In the genomic region with DNA sequence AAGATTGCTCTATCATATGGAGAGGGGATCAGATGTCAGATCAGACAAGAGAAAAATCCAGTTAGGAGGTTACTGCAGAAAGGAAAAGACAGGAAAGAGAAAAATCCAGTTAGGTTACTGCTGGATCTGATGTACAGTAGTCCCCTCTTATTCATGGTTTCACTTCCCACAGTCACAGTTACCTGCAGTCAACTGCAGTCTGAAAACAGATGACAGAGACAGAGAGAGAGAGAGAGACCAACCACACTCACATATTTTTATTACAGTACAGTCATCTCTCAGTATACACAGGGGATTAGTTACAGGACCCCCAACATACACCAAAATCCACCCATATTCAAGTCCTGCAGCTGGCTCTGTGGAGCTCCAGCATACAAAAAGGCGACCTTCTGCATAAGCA, we compare ENCODE assay signal across 12 cellular contexts. TPM values are rescaled to one million over a fixed set of nuclear protein-coding genes. Genes with fewer than 3 reads are reported as not detected.
A peak's percentile ranks its signal among the peaks of the same experiment; 100 is the strongest.
DNase-seq lines count a peak whose midpoint lies in the region; ATAC-seq and TF ChIP-seq lines count a peak whose summit lies in the region.
"Had no signal": no experiment of that assay in that cellular context is flagged by ENCODE, and none has a peak within 500 bp of the region (broad histone marks: within the 10 kb centered on the region; RNA-seq: fewer than 3 reads in every experiment).

No MANE protein-coding gene starts in this region.

- peaks cover 10% of the 10 kb centered on the region for H3K4me1 Mint-ChIP-seq in CD4-positive, alpha-beta T cell (ENCODE audit: low read depth)
- H3K4me1 Mint-ChIP-seq: mesothelial cell of epicardium had no signal

- POLR2A ChIA-PET in CD4-positive, alpha-beta T cell (lab: Charles Lee), result no interaction called here

- DNase-seq in GM06990 (ENCODE audit: extremely low read depth, insufficient read length) (peak; percentile 55), NAMALWA (ENCODE audit: low spot score) (peak; percentile 34), ureter (ENCODE audit: low spot score) (no peak), NCI-H524 (lab: John Stamatoyannopoulos, UW) (no peak), kidney glomerular epithelial cell (lab: John Stamatoyannopoulos, UW) (no peak)
- no peak for DNase-seq in CD4-positive, alpha-beta T cell
- DNase-seq: activated CD4-positive, alpha-beta T cell treated with anti-CD3 and anti-CD28 coated beads, Interleukin-2, amount 50 U/mL, for 48 hours; KG1; PC-3 had no signal

- intact Hi-C loops in CD4-positive, alpha-beta T cell (cut with DNase I, micrococcal nuclease), result no loop called here

- no peaks in the 10 kb centered on the region for H3K27me3 ChIP-seq in GM06990 (replicated peaks; ENCODE audit: control insufficient read depth, insufficient read depth, low read length)
- H3K27me3 ChIP-seq in CD4-positive, alpha-beta T cell (ENCODE audit: control insufficient read depth, insufficient read depth, low read length), result no peaks in the 10 kb centered on the region

- H3K9me3 Mint-ChIP-seq in CD4-positive, alpha-beta T cell, result no peaks in the 10 kb centered on the region
- H3K9me3 Mint-ChIP-seq: mesothelial cell of epicardium had no signal

- no peak overlapping the region for H3K27ac Mint-ChIP-seq in CD4-positive, alpha-beta T cell
- H3K27ac Mint-ChIP-seq: mesothelial cell of epicardium had no signal

- H3K4me3 ChIP-seq in GM06990 (replicated peaks; ENCODE audit: low read depth, low read length), result no peak overlapping the region

- H3K27me3 Mint-ChIP-seq in CD4-positive, alpha-beta T cell, result no peaks in the 10 kb centered on the region

- TF ChIP-seq CTCF in GM06990 (IDR thresholded peaks at IDR 0.05; ENCODE audit: insufficient read depth, low read length, poor library complexity, severe bottlenecking), result no peak
- no peak for TF ChIP-seq CTCF in CD4-positive, alpha-beta T cell (IDR thresholded peaks at IDR 0.05)

- peaks cover 12% of the 10 kb centered on the region for H3K36me3 ChIP-seq in GM06990 (ENCODE audit: control insufficient read depth, insufficient read depth, low read length)

- CTCF ChIA-PET in CD4-positive, alpha-beta T cell (lab: Charles Lee), result no interaction called here

- ATAC-seq in GM19395 (IDR thresholded peaks at IDR 0.05; ENCODE audit: unreplicated experiment) (peak; percentile 74), HG02938 (IDR thresholded peaks at IDR 0.05; ENCODE audit: unreplicated experiment) (peak; percentile 70)
- no peak for ATAC-seq in CD4-positive, alpha-beta T cell (ENCODE audit: poor library complexity)
- ATAC-seq: PC-3 had no signal

- H3K27ac ChIP-seq in CD4-positive, alpha-beta T cell (ENCODE audit: low read depth, low read length), result no peak overlapping the region

- H3K9me3 ChIP-seq in CD4-positive, alpha-beta T cell (ENCODE audit: control insufficient read depth, low read length), result no peaks in the 10 kb centered on the region

- no peak overlapping the region for H3K4me3 Mint-ChIP-seq in CD4-positive, alpha-beta T cell
- H3K4me3 Mint-ChIP-seq: mesothelial cell of epicardium had no signal

- H3K36me3 Mint-ChIP-seq in CD4-positive, alpha-beta T cell (ENCODE audit: low read depth), result peaks cover 95% of the 10 kb centered on the region

RNA-seq across cellular contexts. Expression of a gene that starts 29.3 kb away (rescaled TPM):
- 39.7 TPM for total RNA-seq in ureter
- total RNA-seq in CD4-positive, alpha-beta T cell, result 10 to 100 TPM; 42.0 to 45.3 TPM

RNA-seq across cellular contexts. Expression of a gene that starts 45.0 kb away (rescaled TPM):
- total RNA-seq in ureter, result 9.5 TPM
- total RNA-seq in CD4-positive, alpha-beta T cell, result not detected

Comparison
In these comparisons a context has a peak if more than half of its experiments do, and no peak if none do; other contexts are left out.
1. DNase-seq: peak in GM06990 (single experiment) and NAMALWA (single experiment); none in ureter (single experiment), CD4-positive, alpha-beta T cell (0 of 10), NCI-H524 (0 of 2) and kidney glomerular epithelial cell (single experiment).